8 cellular contexts compared by ENCODE assay signal in the genomic region with DNA sequence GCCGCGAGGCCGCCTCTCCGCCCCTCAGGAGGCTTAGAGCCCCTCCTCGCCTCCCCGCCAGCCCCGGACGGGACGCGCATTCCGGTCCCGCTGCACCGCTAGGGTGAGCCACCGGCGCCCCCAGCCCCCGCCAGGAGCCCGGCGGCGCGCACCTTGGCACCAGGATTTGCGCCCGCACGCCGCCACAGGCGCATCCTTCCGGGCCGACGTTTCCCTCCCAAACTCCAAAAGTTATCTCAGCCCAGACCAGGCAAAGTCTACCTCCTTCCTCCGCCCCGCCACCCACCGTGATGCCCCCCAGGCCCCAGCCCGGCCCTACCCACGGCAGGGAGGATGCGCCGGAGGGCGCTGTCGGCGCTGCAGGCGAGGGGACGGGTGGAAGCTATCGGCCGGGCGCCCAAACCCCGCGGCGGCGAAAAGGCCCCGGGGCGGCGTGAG. TPM values are rescaled to one million over a fixed set of nuclear protein-coding genes. Genes with fewer than 3 reads are reported as not detected.
DNase-seq lines count a peak whose midpoint lies in the region; ATAC-seq, FAIRE-seq and TF ChIP-seq lines count a peak whose summit lies in the region.

No MANE protein-coding gene starts in this region.

- no peak for TF ChIP-seq POLR2A in gastroesophageal sphincter (IDR thresholded peaks at IDR 0.05)

- H3K27ac ChIP-seq in gastroesophageal sphincter (peak overlapping the region in 3 of 4 donors; percentile 69 to 76 (median 73)), pancreas (no peak overlapping the region)

- no peaks in the 10 kb centered on the region for H3K36me3 Mint-ChIP-seq in IgD-negative memory B cell

- FAIRE-seq in pancreas (lab: Jason Lieb, UNC): no peak

- peaks cover 0 to 3% (median 0%) of the 10 kb centered on the region in 3 donors for H3K9me3 Mint-ChIP-seq in IgD-negative memory B cell

- H3K9me3 ChIP-seq in gastroesophageal sphincter (no peaks in the 10 kb centered on the region), pancreas (no peaks in the 10 kb centered on the region)

- no CpG with 5 or more reads among the region's 50 CpGs for WGBS in gastroesophageal sphincter (ENCODE audit: low coverage in 1 of 2), 2 donors
- WGBS in pancreas, 2 donors: 1 to 31% methylated on average over 49 to 50 of the region's 50 CpGs

- H3K27me3 ChIP-seq in BJ (ENCODE audit: control insufficient read depth, insufficient read depth, low read length): no peaks in the 10 kb centered on the region
- no peaks in the 10 kb centered on the region for H3K27me3 ChIP-seq in gastroesophageal sphincter
- peaks cover 0 to 6% (median 0%) of the 10 kb centered on the region in 4 donors for H3K27me3 ChIP-seq in pancreas

- H3K36me3 ChIP-seq in BJ (ENCODE audit: control insufficient read depth, insufficient read depth, low read length) (no peaks in the 10 kb centered on the region), gastroesophageal sphincter (no peaks in the 10 kb centered on the region), pancreas (no peaks in the 10 kb centered on the region)

- intact Hi-C loops in pancreas (cut with DNase I): no loop called here

- H3K4me1 Mint-ChIP-seq in IgD-negative memory B cell: peaks cover 0 to 2% (median 2%) of the 10 kb centered on the region in 3 donors

- no peak for TF ChIP-seq EP300 in gastroesophageal sphincter (IDR thresholded peaks at IDR 0.05)

- POLR2A ChIA-PET in BJ (lab: Charles Lee): no interaction called here

- no peaks in the 10 kb centered on the region for H3K27me3 Mint-ChIP-seq in IgD-negative memory B cell

- TF ChIP-seq CTCF in BJ (IDR thresholded peaks at IDR 0.05; ENCODE audit: insufficient read depth, low read depth, low read length): peak; percentile 31; the same call in 1 of the 2 replicates
- TF ChIP-seq CTCF in gastroesophageal sphincter (IDR thresholded peaks at IDR 0.05): peak in 1 of 4 experiments; percentile 46
- TF ChIP-seq CTCF in pancreas (IDR thresholded peaks at IDR 0.05): no peak

- ATAC-seq in gastroesophageal sphincter (peak; percentile 39), pancreas (peak; percentile 59 to 68 (median 63))

- H3K4me3 Mint-ChIP-seq in IgD-negative memory B cell: peak overlapping the region; percentile 66 to 92 (median 75)

- DNase-seq in BJ (ENCODE audit: low read depth) (no peak), activated T-cell treated with anti-CD3 and anti-CD28 coated beads for 48 hours (ENCODE audit: low read depth) (peak; percentile 2), pancreas (peak in 4 of 6 donors; percentile 13 to 63 (median 42)), epidermal melanocyte (ENCODE audit: insufficient read length, low spot score) (no peak), NCI-H1436 (lab: John Stamatoyannopoulos, UW) (no peak), A172 (ENCODE audit: low spot score) (no peak)

- CTCF ChIA-PET in BJ (lab: Yijun Ruan, JAX): no interaction called here

- no peaks in the 10 kb centered on the region for H3K4me1 ChIP-seq in gastroesophageal sphincter
- H3K4me1 ChIP-seq in pancreas: peaks cover 0 to 3% (median 3%) of the 10 kb centered on the region in 3 donors

- H3K4me3 ChIP-seq in BJ (ENCODE audit: low read depth, low read length) (peak overlapping the region; percentile 55), gastroesophageal sphincter (peak overlapping the region; percentile 62 to 83), pancreas (peak overlapping the region; percentile 33 to 54 (median 40))

- no peak overlapping the region for H3K27ac Mint-ChIP-seq in IgD-negative memory B cell

RNA-seq across cellular contexts. Expression of a gene that starts 0.5 kb away (rescaled TPM):
- polyA plus RNA-seq in BJ (2011; rRNA removed) (0.81 and 0.85 TPM in 2 replicates), IgD-negative memory B cell (0.69 TPM), pancreas (1 to 10 TPM; 1.3 to 2.9 TPM)
- polyA minus RNA-seq in BJ (2011; rRNA and poly(A)+ RNA removed): 0.41 and 0.43 TPM in 2 replicates
- total RNA-seq in gastroesophageal sphincter (1 to 10 TPM; 1.3 to 3.7 (median 1.4) TPM), pancreas (1 to 10 TPM in 1 of 6 donors, under 1 TPM in 5; 0.63 to 1.1 (median 0.86) TPM)
- total RNA-seq in A172 (2014; rRNA removed; shearing (Covaris generic)): 5.8 and 7.5 TPM in 2 replicates

Comparison
In these comparisons a context has a peak if more than half of its experiments do, and no peak if none do; other contexts are left out.
1. DNase-seq: peak in activated T-cell treated with anti-CD3 and anti-CD28 coated beads for 48 hours (single experiment) and pancreas (4 of 6); none in BJ (single experiment), epidermal melanocyte (single experiment), NCI-H1436 (single experiment) and A172 (single experiment).
2. H3K27ac ChIP-seq: peak in gastroesophageal sphincter (3 of 4); none in pancreas (0 of 4).
3. Peak in every context shown above with its lines, with median percentiles within 50 percentile points of each other: H3K4me3 ChIP-seq.